12 cellular contexts compared by ENCODE assay signal in the genomic region with DNA sequence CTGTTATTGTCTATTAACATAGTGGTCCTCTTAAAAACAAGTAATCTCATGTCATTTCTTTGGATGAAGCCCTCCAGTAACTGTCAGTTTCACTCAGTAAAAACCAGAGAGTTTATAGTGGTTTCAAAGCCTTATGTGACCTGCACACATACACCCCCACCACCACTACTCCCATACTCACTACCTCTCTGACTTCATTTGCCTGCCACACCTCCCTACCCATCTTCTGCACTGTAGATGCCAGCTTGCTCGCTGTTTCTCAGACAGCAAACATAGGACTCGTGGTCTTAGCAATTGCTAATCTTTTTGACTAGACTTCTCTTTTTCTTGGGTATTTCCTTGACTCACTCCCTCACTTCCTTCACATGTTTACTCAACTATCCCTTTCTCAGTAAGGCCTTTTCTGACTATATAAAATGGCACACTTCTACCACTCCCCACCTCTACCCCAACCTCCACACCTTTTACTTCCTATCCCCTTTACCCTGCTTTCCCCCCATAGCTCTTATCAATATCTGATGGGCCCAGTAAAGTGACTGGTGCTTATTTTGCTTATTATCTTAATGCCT. TPM values are rescaled to one million over a fixed set of nuclear protein-coding genes. Genes with fewer than 3 reads are reported as not detected.
DNase-seq lines count a peak whose midpoint lies in the region; ATAC-seq and TF ChIP-seq lines count a peak whose summit lies in the region.
"Had no signal": no experiment of that assay in that cellular context is flagged by ENCODE, and none has a peak within 500 bp of the region (broad histone marks: within the 10 kb centered on the region; RNA-seq: fewer than 3 reads in every experiment).

No MANE protein-coding gene starts in this region.

- no peaks in the 10 kb centered on the region for H3K27me3 ChIP-seq in right atrium auricular region

- H3K36me3 ChIP-seq in right atrium auricular region: peaks cover 49% of the 10 kb centered on the region

- no peaks in the 10 kb centered on the region for H3K4me1 ChIP-seq in right atrium auricular region
- H3K4me1 ChIP-seq: psoas muscle had no signal

- no peak overlapping the region for H3K27ac ChIP-seq in right atrium auricular region
- H3K27ac ChIP-seq: psoas muscle had no signal

- no peak overlapping the region for H3K4me3 ChIP-seq in right atrium auricular region
- H3K4me3 ChIP-seq: psoas muscle had no signal

- ATAC-seq in GM18858 (IDR thresholded peaks at IDR 0.05; ENCODE audit: unreplicated experiment) (peak; percentile 62), GM21515 (IDR thresholded peaks at IDR 0.05; ENCODE audit: unreplicated experiment) (peak; percentile 71), HG03460 (IDR thresholded peaks at IDR 0.05; ENCODE audit: unreplicated experiment) (peak; percentile 80)
- ATAC-seq: left lobe of liver, psoas muscle had no signal

- no peak for TF ChIP-seq CTCF in right atrium auricular region (IDR thresholded peaks at IDR 0.05)

- peak; percentile 49 for DNase-seq in kidney tubule cell (ENCODE audit: low spot score)
- no peak for DNase-seq in right atrium auricular region (ENCODE audit: low spot score)
- DNase-seq in pons (ENCODE audit: low spot score): no peak
- no peak for DNase-seq in NOMO-1 treated with dmso at 0.1 percent for 144 hours (lab: John Stamatoyannopoulos, UW; ENCODE audit: unreplicated experiment)
- DNase-seq: central memory CD4-positive, alpha-beta T cell; DMS79 treated with DMSO at 0.1 percent for 48 hours; NCI-H187 treated with DMSO at 0.1 percent for 48 hours; psoas muscle had no signal

- H3K9me3 ChIP-seq in right atrium auricular region: no peaks in the 10 kb centered on the region
- H3K9me3 ChIP-seq: psoas muscle had no signal

RNA-seq across cellular contexts. Expression of a gene that starts 27.8 kb away (rescaled TPM):
- 1 to 10 TPM; 6.5 to 9.1 TPM for total RNA-seq in right atrium auricular region

RNA-seq across cellular contexts. Expression of a gene that starts 52.0 kb away (rescaled TPM):
- 10 to 100 TPM; 33.0 to 36.0 TPM for total RNA-seq in right atrium auricular region

RNA-seq across cellular contexts. Expression of a gene that starts 52.2 kb away (rescaled TPM):
- 10 to 100 TPM; 29.5 to 37.2 TPM for total RNA-seq in right atrium auricular region
